Comparison of ENCODE assay signal across 8 cellular contexts in the genomic region with DNA sequence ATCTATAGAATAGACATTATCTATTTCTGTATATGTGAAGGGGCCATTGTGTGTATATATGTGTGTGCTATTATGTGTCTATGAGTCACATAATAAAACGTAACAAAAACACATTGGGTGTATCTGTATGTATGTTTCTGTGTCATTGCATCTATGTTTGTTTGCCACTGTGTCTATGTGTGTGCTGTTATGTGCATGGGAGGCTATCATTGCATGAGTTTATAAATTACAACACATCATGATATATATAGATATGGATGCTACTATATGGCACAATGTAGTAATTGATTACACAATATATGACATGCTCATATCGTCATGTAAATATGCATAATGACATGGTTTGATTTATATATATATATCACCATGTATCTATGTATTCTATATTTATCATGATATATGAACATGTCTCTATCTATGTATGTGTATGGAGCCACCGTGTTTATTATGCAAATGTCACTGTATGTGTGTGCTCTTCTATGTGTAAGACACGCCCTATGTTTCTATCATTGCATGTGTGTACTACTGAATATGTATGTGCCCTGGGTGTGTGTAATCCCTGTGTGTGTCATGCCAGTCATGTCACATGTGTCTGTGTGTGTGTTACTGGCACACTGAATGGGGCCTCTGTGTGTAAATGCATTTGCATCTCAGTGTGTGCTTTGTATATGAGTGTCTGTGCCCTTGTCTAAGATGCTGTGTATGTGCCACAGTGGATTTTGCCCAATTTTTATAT. TPM values are rescaled to one million over a fixed set of nuclear protein-coding genes. Genes with fewer than 3 reads are reported as not detected.
DNase-seq lines count a peak whose midpoint lies in the region; ATAC-seq and TF ChIP-seq lines count a peak whose summit lies in the region.

No MANE protein-coding gene starts in this region.

- H3K27me3 ChIP-seq in muscle layer of duodenum (ENCODE audit: low read depth, low read length) (no peaks in the 10 kb centered on the region), ovary (no peaks in the 10 kb centered on the region), breast epithelium (no peaks in the 10 kb centered on the region)

- TF ChIP-seq CTCF in ovary (IDR thresholded peaks at IDR 0.05) (no peak), breast epithelium (IDR thresholded peaks at IDR 0.05) (no peak)

- no peak for TF ChIP-seq EP300 in ovary (IDR thresholded peaks at IDR 0.05)

- H3K4me3 ChIP-seq in muscle layer of duodenum (ENCODE audit: low read depth in 1 of 2, low read length in 2 of 2): peak overlapping the region; percentile 65
- H3K4me3 ChIP-seq in ovary: no peak overlapping the region
- H3K4me3 ChIP-seq in breast epithelium: peak overlapping the region in 1 of 3 donors; percentile 49

- WGBS in ovary, 3 donors: 78 to 85% (median 81%) methylated on average over 4 of the region's 4 CpGs

- H3K4me1 ChIP-seq in muscle layer of duodenum (ENCODE audit: control insufficient read depth in 1 of 2, insufficient read depth in 2 of 2, low read length in 2 of 2) (peaks cover 3 to 16% of the 10 kb centered on the region in 2 donors), ovary (ENCODE audit: insufficient read depth) (peaks cover 3% of the 10 kb centered on the region), breast epithelium (no peaks in the 10 kb centered on the region)

- no peak for TF ChIP-seq POLR2A in ovary (IDR thresholded peaks at IDR 0.05)
- TF ChIP-seq POLR2A in breast epithelium (IDR thresholded peaks at IDR 0.05): no peak

- intact Hi-C loops in ovary (cut with DNase I) (no loop called here), breast epithelium (cut with DNase I; ENCODE audit: low total_unique reads) (no loop called here)

- no peaks in the 10 kb centered on the region for H3K9me3 ChIP-seq in muscle layer of duodenum (ENCODE audit: control insufficient read depth in 1 of 2, low read length in 2 of 2)
- no peaks in the 10 kb centered on the region for H3K9me3 ChIP-seq in ovary
- H3K9me3 ChIP-seq in breast epithelium: no peaks in the 10 kb centered on the region

- H3K27ac ChIP-seq in muscle layer of duodenum (ENCODE audit: low read length) (no peak overlapping the region), ovary (no peak overlapping the region), breast epithelium (no peak overlapping the region)

- no peaks in the 10 kb centered on the region for H3K36me3 ChIP-seq in muscle layer of duodenum (ENCODE audit: control insufficient read depth in 1 of 2, insufficient read depth in 2 of 2, low read length in 2 of 2)
- H3K36me3 ChIP-seq in ovary: no peaks in the 10 kb centered on the region
- no peaks in the 10 kb centered on the region for H3K36me3 ChIP-seq in breast epithelium

- peak; percentile 18 for ATAC-seq in GM19328 (IDR thresholded peaks at IDR 0.05; ENCODE audit: unreplicated experiment)
- ATAC-seq in HG03196 (IDR thresholded peaks at IDR 0.05; ENCODE audit: unreplicated experiment): peak; percentile 10
- no peak for ATAC-seq in left lobe of liver

- DNase-seq in activated CD4-positive, alpha-beta T cell treated with anti-CD3 and anti-CD28 coated beads for 4 hours: peak; percentile 46 to 54
- no peak for DNase-seq in left lobe of liver (ENCODE audit: low spot score)
- DNase-seq in mucosa of gallbladder (ENCODE audit: low spot score): no peak
- DNase-seq in ovary: no peak
- no peak for DNase-seq in breast epithelium (ENCODE audit: low spot score in 2 of 2)

RNA-seq across cellular contexts. Expression of a gene that starts 1.4 kb away (rescaled TPM):
- 6.5 TPM for total RNA-seq in left lobe of liver
- 30.2 TPM for total RNA-seq in mucosa of gallbladder
- total RNA-seq in ovary: 10 to 100 TPM; 22.8 to 49.1 (median 37.5) TPM
- 10 to 100 TPM in 1 of 2 donors, 1 to 10 TPM in 1; 8.3 to 46.2 TPM for polyA plus RNA-seq in ovary
- total RNA-seq in breast epithelium: 10 to 100 TPM in 2 of 3 donors, 1 to 10 TPM in 1; 2.6 to 42.1 (median 26.9) TPM

RNA-seq across cellular contexts. Expression of a gene that starts 22.0 kb away (rescaled TPM):
- total RNA-seq in left lobe of liver (40.0 TPM), mucosa of gallbladder (72.4 TPM), ovary (10 to 100 TPM; 43.7 to 73.6 (median 50.0) TPM), breast epithelium (10 to 100 TPM; 46.4 to 61.6 (median 48.2) TPM)
- 100 to 1,000 TPM in 1 of 2 donors, 10 to 100 TPM in 1; 86.2 to 182 TPM for polyA plus RNA-seq in ovary

RNA-seq across cellular contexts. Expression of a gene that starts 49.2 kb away (rescaled TPM):
- total RNA-seq in left lobe of liver (0.43 TPM), mucosa of gallbladder (0.06 TPM), ovary (under 1 TPM in 3 of 7 donors, not detected in 4; 0.11 to 0.67 (median 0.15) TPM), breast epithelium (under 1 TPM in 1 of 3 donors, not detected in 2; 0.16 TPM)
- under 1 TPM; 0.02 to 0.05 TPM for polyA plus RNA-seq in ovary

Comparison
In these comparisons a context has a peak if more than half of its experiments do, and no peak if none do; other contexts are left out.
1. DNase-seq: peak in activated CD4-positive, alpha-beta T cell treated with anti-CD3 and anti-CD28 coated beads for 4 hours (2 of 2); none in left lobe of liver (single experiment), mucosa of gallbladder (single experiment), ovary (0 of 5) and breast epithelium (0 of 2).